1 cellular context compared by ENCODE assay signal in the genomic region with DNA sequence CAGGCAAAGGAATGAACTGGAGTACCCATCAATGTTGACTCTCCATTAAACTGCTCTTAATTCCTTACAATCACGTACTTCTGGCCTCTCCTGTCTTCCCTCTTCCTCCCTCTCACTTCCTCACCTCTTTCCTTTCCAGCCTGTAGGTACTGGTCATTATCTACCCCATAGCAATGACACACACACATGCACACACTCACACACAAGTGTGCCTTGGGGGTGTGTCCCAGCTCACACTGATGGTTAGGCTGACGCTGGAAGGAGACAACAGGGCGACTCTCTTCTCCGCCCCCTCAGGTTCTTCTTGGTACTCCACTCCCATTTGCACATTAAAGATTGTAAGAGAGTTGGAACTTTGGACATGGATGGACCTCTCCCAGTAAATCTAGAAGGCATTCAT.
TF ChIP-seq lines count a peak whose summit lies in the region.

No MANE protein-coding gene starts in this region.

TF ChIP-seq in WTC11, 78 proteins besides CTCF, POLR2A, EP300 and RAD21 (continued from another document):
- TF ChIP-seq, protein P1, sequence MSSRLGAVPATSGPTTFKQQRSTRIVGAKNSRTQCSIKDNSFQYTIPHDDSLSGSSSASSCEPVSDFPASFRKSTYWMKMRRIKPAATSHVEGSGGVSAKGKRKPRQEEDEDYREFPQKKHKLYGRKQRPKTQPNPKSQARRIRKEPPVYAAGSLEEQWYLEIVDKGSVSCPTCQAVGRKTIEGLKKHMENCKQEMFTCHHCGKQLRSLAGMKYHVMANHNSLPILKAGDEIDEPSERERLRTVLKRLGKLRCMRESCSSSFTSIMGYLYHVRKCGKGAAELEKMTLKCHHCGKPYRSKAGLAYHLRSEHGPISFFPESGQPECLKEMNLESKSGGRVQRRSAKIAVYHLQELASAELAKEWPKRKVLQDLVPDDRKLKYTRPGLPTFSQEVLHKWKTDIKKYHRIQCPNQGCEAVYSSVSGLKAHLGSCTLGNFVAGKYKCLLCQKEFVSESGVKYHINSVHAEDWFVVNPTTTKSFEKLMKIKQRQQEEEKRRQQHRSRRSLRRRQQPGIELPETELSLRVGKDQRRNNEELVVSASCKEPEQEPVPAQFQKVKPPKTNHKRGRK (CRISPR knock-in tag; IDR thresholded peaks at IDR 0.05; ENCODE audit: borderline replicate concordance), result no peak
- TF ChIP-seq, protein P2, sequence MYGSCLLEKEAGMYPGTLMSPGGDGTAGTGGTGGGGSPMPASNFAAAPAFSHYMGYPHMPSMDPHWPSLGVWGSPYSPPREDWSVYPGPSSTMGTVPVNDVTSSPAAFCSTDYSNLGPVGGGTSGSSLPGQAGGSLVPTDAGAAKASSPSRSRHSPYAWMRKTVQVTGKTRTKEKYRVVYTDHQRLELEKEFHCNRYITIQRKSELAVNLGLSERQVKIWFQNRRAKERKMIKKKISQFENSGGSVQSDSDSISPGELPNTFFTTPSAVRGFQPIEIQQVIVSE (CRISPR knock-in tag; IDR thresholded peaks at IDR 0.05; ENCODE audit: borderline replicate concordance), result no peak
- TF ChIP-seq CREB1 (CRISPR knock-in tag; IDR thresholded peaks at IDR 0.05) (no peak), SMAD4 (CRISPR knock-in tag; IDR thresholded peaks at IDR 0.05) (no peak), ESRRA (CRISPR knock-in tag; IDR thresholded peaks at IDR 0.05; ENCODE audit: borderline replicate concordance) (no peak), ZNF232 (CRISPR knock-in tag; IDR thresholded peaks at IDR 0.05) (no peak), ZNF671 (CRISPR knock-in tag; IDR thresholded peaks at IDR 0.05) (no peak), ELF4 (CRISPR knock-in tag; IDR thresholded peaks at IDR 0.05; ENCODE audit: low read depth) (no peak), NFATC4 (CRISPR knock-in tag; IDR thresholded peaks at IDR 0.05) (no peak), MLX (CRISPR knock-in tag; IDR thresholded peaks at IDR 0.05) (no peak)
- TF ChIP-seq, protein P3, sequence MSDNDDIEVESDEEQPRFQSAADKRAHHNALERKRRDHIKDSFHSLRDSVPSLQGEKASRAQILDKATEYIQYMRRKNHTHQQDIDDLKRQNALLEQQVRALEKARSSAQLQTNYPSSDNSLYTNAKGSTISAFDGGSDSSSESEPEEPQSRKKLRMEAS (CRISPR knock-in tag; IDR thresholded peaks at IDR 0.05), result no peak
